In the genomic region with DNA sequence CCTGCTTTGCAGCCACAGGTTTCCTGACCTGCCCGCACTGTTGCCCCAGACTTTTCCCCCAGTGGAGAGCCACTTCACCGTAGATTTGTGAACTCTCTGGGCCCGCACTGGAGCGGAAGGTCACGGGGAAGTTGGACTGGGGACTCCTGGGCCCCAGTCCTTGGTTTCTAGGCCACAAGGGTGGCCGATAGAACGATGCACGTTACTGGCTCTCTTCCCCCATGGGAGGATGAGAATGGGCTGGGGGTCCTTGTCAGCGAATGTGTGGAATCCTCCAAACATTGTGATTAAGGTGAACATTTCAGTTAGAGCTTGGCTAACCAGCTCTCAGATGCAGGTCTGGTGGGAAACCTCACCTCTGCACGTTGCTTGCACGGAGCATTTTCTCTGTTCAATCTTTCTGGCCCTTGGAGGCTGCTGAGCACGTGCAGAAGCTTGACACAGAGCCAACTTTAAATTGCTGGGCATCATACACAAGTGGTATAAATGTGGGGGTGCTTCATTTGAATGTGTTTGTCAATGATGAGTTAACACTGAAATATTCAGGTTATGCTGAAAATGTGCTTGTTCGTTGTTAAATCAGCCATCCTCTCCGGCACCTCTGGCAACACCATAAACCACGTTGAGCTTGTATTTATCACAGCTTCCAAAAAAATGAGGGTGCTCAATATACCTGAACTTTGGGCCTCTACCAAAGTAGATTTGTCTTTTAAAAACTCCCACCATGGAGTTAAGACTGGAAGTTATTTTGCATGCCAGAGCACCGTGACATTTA, we compare ENCODE assay signal across 7 cellular contexts. TPM values are rescaled to one million over a fixed set of nuclear protein-coding genes. Genes with fewer than 3 reads are reported as not detected.
DNase-seq lines count a peak whose midpoint lies in the region; ATAC-seq and TF ChIP-seq lines count a peak whose summit lies in the region.

No MANE protein-coding gene starts in this region.

- H3K36me3 ChIP-seq in mesenchymal stem cell (ENCODE audit: control insufficient read depth in 1 of 2, insufficient read depth in 2 of 2, low read depth in 1 of 2, low read length in 2 of 2) (peaks cover 4 to 6% of the 10 kb centered on the region in 2 experiments), tibial artery (peaks cover 0 to 10% (median 5%) of the 10 kb centered on the region in 3 donors)

- H3K4me3 Mint-ChIP-seq in effector memory CD8-positive, alpha-beta T cell = peak overlapping the region; percentile 86 to 89

- H3K4me3 ChIP-seq in mesenchymal stem cell (ENCODE audit: insufficient read depth in 1 of 2, low read depth in 1 of 2, low read length in 2 of 2) (peak overlapping the region; percentile 85 to 92), tibial artery (peak overlapping the region; percentile 71 to 83)

- TF ChIP-seq EP300 in Ishikawa (IDR thresholded peaks at IDR 0.05; ENCODE audit: borderline replicate concordance) = no peak

- H3K27ac Mint-ChIP-seq in effector memory CD8-positive, alpha-beta T cell = peak overlapping the region; percentile 88 to 90

- intact Hi-C loops in tibial artery (cut with DNase I; ENCODE audit: low total_unique reads) = no loop called here

- peak overlapping the region; percentile 90 for H3K9ac ChIP-seq in mesenchymal stem cell (ENCODE audit: low read length)

- peak overlapping the region; percentile 6 to 90 for H3K4ac ChIP-seq in mesenchymal stem cell (ENCODE audit: low read depth in 1 of 2, low read length in 2 of 2)

- peak overlapping the region; percentile 78 for H2BK120ac ChIP-seq in mesenchymal stem cell (ENCODE audit: low read depth, low read length)

- peaks cover 0 to 3% of the 10 kb centered on the region in 2 experiments for H3K27me3 ChIP-seq in mesenchymal stem cell (ENCODE audit: control insufficient read depth in 1 of 2, insufficient read depth in 1 of 2, low read length in 2 of 2)
- H3K27me3 ChIP-seq in tibial artery = no peaks in the 10 kb centered on the region

- H3K36me3 Mint-ChIP-seq in effector memory CD8-positive, alpha-beta T cell (ENCODE audit: insufficient read depth) = peaks cover 8% of the 10 kb centered on the region

- no peaks in the 10 kb centered on the region for H3K9me3 ChIP-seq in mesenchymal stem cell (ENCODE audit: control insufficient read depth, low read length)
- no peaks in the 10 kb centered on the region for H3K9me3 ChIP-seq in tibial artery

- H3K4me2 ChIP-seq in mesenchymal stem cell (ENCODE audit: low read length, poor library complexity, severe bottlenecking) = peak overlapping the region; percentile 99

- H3K4me1 Mint-ChIP-seq in effector memory CD8-positive, alpha-beta T cell (ENCODE audit: low read depth in 2 of 2) = peaks cover 23 to 44% of the 10 kb centered on the region in 2 donors

- peak overlapping the region; percentile 66 for H2AK5ac ChIP-seq in mesenchymal stem cell (ENCODE audit: low read length, severe bottlenecking)

- H4K91ac ChIP-seq in mesenchymal stem cell (ENCODE audit: low read length) = peak overlapping the region; percentile 83

- H3K27me3 Mint-ChIP-seq in effector memory CD8-positive, alpha-beta T cell = no peaks in the 10 kb centered on the region

- no peak for TF ChIP-seq CTCF in tibial artery (IDR thresholded peaks at IDR 0.05)

- peak overlapping the region; percentile 93 for H3K27ac ChIP-seq in mesenchymal stem cell (ENCODE audit: low read length, poor library complexity, severe bottlenecking)
- H3K27ac ChIP-seq in tibial artery = peak overlapping the region; percentile 92 to 95

- peak overlapping the region; percentile 51 for H2BK5ac ChIP-seq in mesenchymal stem cell (ENCODE audit: low read depth, low read length, poor library complexity, severe bottlenecking)

- peaks cover 11% of the 10 kb centered on the region for H3K4me1 ChIP-seq in mesenchymal stem cell (ENCODE audit: control insufficient read depth, insufficient read depth, low read depth, low read length)
- H3K4me1 ChIP-seq in tibial artery = peaks cover 0 to 31% (median 19%) of the 10 kb centered on the region in 4 donors

- H2BK15ac ChIP-seq in mesenchymal stem cell (ENCODE audit: low read depth, poor library complexity, severe bottlenecking) = no peak overlapping the region

- 2% methylated on average over 15 of the region's 16 CpGs for WGBS in mesenchymal stem cell

- H2BK12ac ChIP-seq in mesenchymal stem cell (ENCODE audit: low read length in 2 of 2) = peak overlapping the region in 1 of 2 experiments; percentile 68

- peak overlapping the region; percentile 83 for H4K8ac ChIP-seq in mesenchymal stem cell (ENCODE audit: low read length)

- DNase-seq in EL = peak; percentile 95
- peak; percentile 75 for DNase-seq in SW480 (ENCODE audit: low spot score)
- peak in 2 of 3 experiments; percentile 2 to 4 for DNase-seq in effector memory CD8-positive, alpha-beta T cell
- peak; percentile 50 for DNase-seq in mesenchymal stem cell
- DNase-seq in tibial artery = peak in 1 of 2 donors; percentile 29

- H3K23ac ChIP-seq in mesenchymal stem cell (ENCODE audit: low read length in 2 of 2) = peak overlapping the region in 1 of 2 experiments; percentile 91

- no peaks in the 10 kb centered on the region for H3K9me3 Mint-ChIP-seq in effector memory CD8-positive, alpha-beta T cell

- peak overlapping the region; percentile 45 to 92 for H3K18ac ChIP-seq in mesenchymal stem cell (ENCODE audit: low read depth in 1 of 2, low read length in 2 of 2)

- peak overlapping the region; percentile 96 for H2AFZ ChIP-seq in mesenchymal stem cell (ENCODE audit: low read depth, low read length)

- no peak for TF ChIP-seq RAD21 in Ishikawa (IDR thresholded peaks at IDR 0.05; ENCODE audit: low read depth)

- ATAC-seq in GM21390 (IDR thresholded peaks at IDR 0.05; ENCODE audit: unreplicated experiment) = peak; percentile 6
- peak; percentile 6 for ATAC-seq in effector memory CD8-positive, alpha-beta T cell (replicated peaks)

- H3K79me1 ChIP-seq in mesenchymal stem cell (replicated peaks; ENCODE audit: low read length, poor library complexity, severe bottlenecking) = peaks cover 13% of the 10 kb centered on the region

- peak overlapping the region in 1 of 2 experiments; percentile 71 for H3K14ac ChIP-seq in mesenchymal stem cell (ENCODE audit: low read length in 2 of 2)

TF ChIP-seq in Ishikawa, 13 proteins besides CTCF, POLR2A, EP300 and RAD21:
- no peak for TF ChIP-seq CEBPB (IDR thresholded peaks at IDR 0.05)
- TF ChIP-seq TCF12 (IDR thresholded peaks at IDR 0.05; ENCODE audit: low read depth) = 0 out of 2 replicates have a peak, but pooled peaks have one; percentile 53
- TF ChIP-seq TAF1 (IDR thresholded peaks at IDR 0.05; ENCODE audit: low read depth) = no peak
- TF ChIP-seq, protein P1, sequence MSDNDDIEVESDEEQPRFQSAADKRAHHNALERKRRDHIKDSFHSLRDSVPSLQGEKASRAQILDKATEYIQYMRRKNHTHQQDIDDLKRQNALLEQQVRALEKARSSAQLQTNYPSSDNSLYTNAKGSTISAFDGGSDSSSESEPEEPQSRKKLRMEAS (IDR thresholded peaks at IDR 0.05) = peak; percentile 88
- TF ChIP-seq ZBTB7A (IDR thresholded peaks at IDR 0.05; ENCODE audit: low read depth) = no peak
- peak; percentile 6; the same call in 1 of the 2 replicates for TF ChIP-seq FOXM1 (IDR thresholded peaks at IDR 0.05; ENCODE audit: borderline replicate concordance, low read depth)
- 0 out of 2 replicates have a peak, but pooled peaks have one; percentile 10 for TF ChIP-seq YY1 (IDR thresholded peaks at IDR 0.05; ENCODE audit: low read depth)
- peak; percentile 93 for TF ChIP-seq TEAD4 (IDR thresholded peaks at IDR 0.05)
- no peak for TF ChIP-seq EGR1 (IDR thresholded peaks at IDR 0.05)
- TF ChIP-seq, protein P2, sequence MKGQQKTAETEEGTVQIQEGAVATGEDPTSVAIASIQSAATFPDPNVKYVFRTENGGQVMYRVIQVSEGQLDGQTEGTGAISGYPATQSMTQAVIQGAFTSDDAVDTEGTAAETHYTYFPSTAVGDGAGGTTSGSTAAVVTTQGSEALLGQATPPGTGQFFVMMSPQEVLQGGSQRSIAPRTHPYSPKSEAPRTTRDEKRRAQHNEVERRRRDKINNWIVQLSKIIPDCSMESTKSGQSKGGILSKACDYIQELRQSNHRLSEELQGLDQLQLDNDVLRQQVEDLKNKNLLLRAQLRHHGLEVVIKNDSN (IDR thresholded peaks at IDR 0.05) = peak; percentile 55; the same call in 1 of the 2 replicates
- TF ChIP-seq, protein P3, sequence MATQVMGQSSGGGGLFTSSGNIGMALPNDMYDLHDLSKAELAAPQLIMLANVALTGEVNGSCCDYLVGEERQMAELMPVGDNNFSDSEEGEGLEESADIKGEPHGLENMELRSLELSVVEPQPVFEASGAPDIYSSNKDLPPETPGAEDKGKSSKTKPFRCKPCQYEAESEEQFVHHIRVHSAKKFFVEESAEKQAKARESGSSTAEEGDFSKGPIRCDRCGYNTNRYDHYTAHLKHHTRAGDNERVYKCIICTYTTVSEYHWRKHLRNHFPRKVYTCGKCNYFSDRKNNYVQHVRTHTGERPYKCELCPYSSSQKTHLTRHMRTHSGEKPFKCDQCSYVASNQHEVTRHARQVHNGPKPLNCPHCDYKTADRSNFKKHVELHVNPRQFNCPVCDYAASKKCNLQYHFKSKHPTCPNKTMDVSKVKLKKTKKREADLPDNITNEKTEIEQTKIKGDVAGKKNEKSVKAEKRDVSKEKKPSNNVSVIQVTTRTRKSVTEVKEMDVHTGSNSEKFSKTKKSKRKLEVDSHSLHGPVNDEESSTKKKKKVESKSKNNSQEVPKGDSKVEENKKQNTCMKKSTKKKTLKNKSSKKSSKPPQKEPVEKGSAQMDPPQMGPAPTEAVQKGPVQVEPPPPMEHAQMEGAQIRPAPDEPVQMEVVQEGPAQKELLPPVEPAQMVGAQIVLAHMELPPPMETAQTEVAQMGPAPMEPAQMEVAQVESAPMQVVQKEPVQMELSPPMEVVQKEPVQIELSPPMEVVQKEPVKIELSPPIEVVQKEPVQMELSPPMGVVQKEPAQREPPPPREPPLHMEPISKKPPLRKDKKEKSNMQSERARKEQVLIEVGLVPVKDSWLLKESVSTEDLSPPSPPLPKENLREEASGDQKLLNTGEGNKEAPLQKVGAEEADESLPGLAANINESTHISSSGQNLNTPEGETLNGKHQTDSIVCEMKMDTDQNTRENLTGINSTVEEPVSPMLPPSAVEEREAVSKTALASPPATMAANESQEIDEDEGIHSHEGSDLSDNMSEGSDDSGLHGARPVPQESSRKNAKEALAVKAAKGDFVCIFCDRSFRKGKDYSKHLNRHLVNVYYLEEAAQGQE (IDR thresholded peaks at IDR 0.05; ENCODE audit: low read depth) = no peak
- TF ChIP-seq NFIC (IDR thresholded peaks at IDR 0.05) = peak; percentile 92
- TF ChIP-seq CREB1 (IDR thresholded peaks at IDR 0.05; ENCODE audit: low read depth) = no peak

RNA-seq across cellular contexts. Expression of a gene that starts 1.0 kb away (rescaled TPM):
- 8.3 TPM for polyA plus RNA-seq in mesenchymal stem cell (2013, experiment 1 of 2)
- polyA plus RNA-seq in mesenchymal stem cell (2013, experiment 2 of 2) = 7.3 TPM

RNA-seq across cellular contexts. Expression of a gene that starts 40.8 kb away (rescaled TPM):
- not detected for polyA plus RNA-seq in mesenchymal stem cell (2013, experiment 1 of 2)
- polyA plus RNA-seq in mesenchymal stem cell (2013, experiment 2 of 2) = not detected
